In genomic region chr10:132455441-132455971, GRCh38 we compare ENCODE assay signal across 23 cellular contexts. TPM values are rescaled to one million over a fixed set of nuclear protein-coding genes. Genes with fewer than 3 reads are reported as not detected.
DNase-seq lines count a peak whose midpoint lies in the region; ATAC-seq, FAIRE-seq and TF ChIP-seq lines count a peak whose summit lies in the region.
"Had no signal": no experiment of that assay in that cellular context is flagged by ENCODE, and none has a peak within 500 bp of the region (broad histone marks: within the 10 kb centered on the region; RNA-seq: fewer than 3 reads in every experiment).

No MANE protein-coding gene starts in this region.

- peak overlapping the region; percentile 82 for H3K14ac ChIP-seq in neuronal stem cell (ENCODE audit: low read length)

- H2BK5ac ChIP-seq in neuronal stem cell (ENCODE audit: low read length): no peak overlapping the region

- H4K91ac ChIP-seq in neuronal stem cell (ENCODE audit: low read depth, low read length, poor library complexity): no peak overlapping the region

- H3K4me1 ChIP-seq in right cardiac atrium (ENCODE audit: control insufficient read depth, insufficient read depth, low read length): no peaks in the 10 kb centered on the region
- peaks cover 0 to 24% of the 10 kb centered on the region in 2 donors for H3K4me1 ChIP-seq in right atrium auricular region
- peaks cover 8 to 17% of the 10 kb centered on the region in 2 donors for H3K4me1 ChIP-seq in kidney (ENCODE audit: control insufficient read depth in 1 of 2, insufficient read depth in 1 of 2, low read depth in 1 of 2, low read length in 2 of 2)
- peaks cover 7 to 8% of the 10 kb centered on the region in 2 donors for H3K4me1 ChIP-seq in neuronal stem cell (ENCODE audit: control insufficient read depth in 2 of 2, insufficient read depth in 1 of 2, low read depth in 1 of 2, low read length in 2 of 2)

- peak overlapping the region; percentile 57 for H3K18ac ChIP-seq in neuronal stem cell (ENCODE audit: low read length)

- H3K4me3 ChIP-seq in right cardiac atrium (ENCODE audit: low read length): no peak overlapping the region
- H3K4me3 ChIP-seq in right atrium auricular region: no peak overlapping the region
- H3K4me3 ChIP-seq in kidney (ENCODE audit: low read length in 2 of 2): no peak overlapping the region
- H3K4me3 ChIP-seq in neuronal stem cell (ENCODE audit: low read length in 2 of 2): no peak overlapping the region
- H3K4me3 ChIP-seq: BLaER1, GM23248, PC-9 had no signal

- TF ChIP-seq CTCF in right atrium auricular region (IDR thresholded peaks at IDR 0.05): no peak
- no peak for TF ChIP-seq CTCF in kidney (IDR thresholded peaks at IDR 0.05; ENCODE audit: borderline replicate concordance, extremely low read depth, insufficient read depth)
- no peak for TF ChIP-seq CTCF in GM13977 (IDR thresholded peaks at IDR 0.05; ENCODE audit: extremely low read depth, insufficient read depth, missing control alignments)

- H2AFZ ChIP-seq in neuronal stem cell (ENCODE audit: low read length): no peak overlapping the region
- H2AFZ ChIP-seq: GM23248, PC-9 had no signal

- no peaks in the 10 kb centered on the region for H3K27me3 ChIP-seq in right cardiac atrium (ENCODE audit: control insufficient read depth, insufficient read depth)
- H3K27me3 ChIP-seq in right atrium auricular region: no peaks in the 10 kb centered on the region
- H3K27me3 ChIP-seq in neuronal stem cell (ENCODE audit: control insufficient read depth in 3 of 3, insufficient read depth in 3 of 3, low read depth in 1 of 3, low read length in 3 of 3): peaks cover 0 to 50% (median 6%) of the 10 kb centered on the region in 3 experiments

- no peaks in the 10 kb centered on the region for H3K36me3 ChIP-seq in right atrium auricular region
- no peaks in the 10 kb centered on the region for H3K36me3 ChIP-seq in kidney (ENCODE audit: control insufficient read depth in 1 of 2, insufficient read depth in 2 of 2, low read length in 2 of 2)
- H3K36me3 ChIP-seq in neuronal stem cell (replicated peaks in 1 of 2; ENCODE audit: control insufficient read depth in 2 of 2, insufficient read depth in 2 of 2, low read length in 2 of 2): no peaks in the 10 kb centered on the region
- H3K36me3 ChIP-seq: BLaER1 had no signal

- no peak for FAIRE-seq in kidney (lab: Jason Lieb, UNC)
- FAIRE-seq: GM18507 had no signal

- no peak overlapping the region for H2BK120ac ChIP-seq in neuronal stem cell (ENCODE audit: low read depth, low read length)

- no peak overlapping the region for H3K27ac Mint-ChIP-seq in activated T-helper 2 cell treated with anti-CD3 and anti-CD28 coated beads, Interferon-gamma antibody, Interleukin-2, Interleukin-4, amounts not matched to agents 10 μg/mL and 5 μg/mL and 100 μg/mL, durations not matched to agents 14 hours and 24 hours and 36 hours
- H3K27ac Mint-ChIP-seq: CD4-positive, CD25-positive, alpha-beta regulatory T cell; H9 had no signal

- peaks cover 4% of the 10 kb centered on the region for H3K79me1 ChIP-seq in neuronal stem cell (ENCODE audit: low read depth, low read length)

- no peaks in the 10 kb centered on the region for H3K9me3 Mint-ChIP-seq in activated T-helper 2 cell treated with anti-CD3 and anti-CD28 coated beads, Interferon-gamma antibody, Interleukin-2, Interleukin-4, amounts not matched to agents 10 μg/mL and 5 μg/mL and 100 μg/mL, durations not matched to agents 14 hours and 24 hours and 36 hours
- H3K9me3 Mint-ChIP-seq: CD4-positive, CD25-positive, alpha-beta regulatory T cell; H9; IgD-negative memory B cell had no signal

- H2BK15ac ChIP-seq in neuronal stem cell (ENCODE audit: low read length): peak overlapping the region; percentile 43

- no peak overlapping the region for H3K4me3 Mint-ChIP-seq in activated T-helper 2 cell treated with anti-CD3 and anti-CD28 coated beads, Interferon-gamma antibody, Interleukin-2, Interleukin-4, amounts not matched to agents 10 μg/mL and 5 μg/mL and 100 μg/mL, durations not matched to agents 14 hours and 24 hours and 36 hours (ENCODE audit: low read depth)
- H3K4me3 Mint-ChIP-seq: CD4-positive, CD25-positive, alpha-beta regulatory T cell; H9; IgD-negative memory B cell had no signal

- ATAC-seq in right cardiac atrium (no peak), HG03378 (IDR thresholded peaks at IDR 0.05; ENCODE audit: unreplicated experiment) (no peak)

- intact Hi-C loops in right cardiac atrium (cut with DNase I): loop anchor here in 2 of 4 donors (5.0 kb wide), 4 partner anchors 63 to 182 kb away; partner anchors contain the start of gene INPP5A (in 1 of the 2)
- intact Hi-C loops in kidney (cut with DNase I): loop anchor here (5.0 kb wide), 1 partner anchor 73 kb away; no protein-coding TSS in a partner anchor
- intact Hi-C loops in activated T-helper 2 cell treated with anti-CD3 and anti-CD28 coated beads, Interferon-gamma antibody, Interleukin-2, Interleukin-4, amounts not matched to agents 10 μg/mL and 5 μg/mL and 100 μg/mL, durations not matched to agents 14 hours and 24 hours and 36 hours (cut with micrococcal nuclease): no loop called here

- H3K27me3 Mint-ChIP-seq in activated T-helper 2 cell treated with anti-CD3 and anti-CD28 coated beads, Interferon-gamma antibody, Interleukin-2, Interleukin-4, amounts not matched to agents 10 μg/mL and 5 μg/mL and 100 μg/mL, durations not matched to agents 14 hours and 24 hours and 36 hours (ENCODE audit: low read depth): peaks cover 2% of the 10 kb centered on the region

- H4K8ac ChIP-seq in neuronal stem cell (ENCODE audit: low read depth, low read length): peak overlapping the region; percentile 17

- in situ Hi-C loops in GM13977 (cut with MboI; ENCODE audit: low pct_unique_long_range_greater_than_20kb, low sequenced_read_pairs, unreplicated experiment): loop anchor here (10.0 kb wide), 1 partner anchor 189 kb away; no protein-coding TSS in a partner anchor

- no peak overlapping the region for H3K9ac ChIP-seq in kidney (ENCODE audit: low read length in 2 of 2)
- no peak overlapping the region for H3K9ac ChIP-seq in neuronal stem cell (ENCODE audit: low read depth, low read length, poor library complexity)
- H3K9ac ChIP-seq: BLaER1, GM23248, KMS-11 had no signal

- H3K4ac ChIP-seq in neuronal stem cell (ENCODE audit: low read length): no peak overlapping the region

- WGBS in right cardiac atrium: 85% methylated on average over 19 of the region's 19 CpGs
- no CpG with 5 or more reads among the region's 19 CpGs for WGBS in neuronal stem cell (ENCODE audit: extremely low coverage in 2 of 2, insufficient read length in 2 of 2, insufficient replicate concordance in 1 of 2), 2 donors

- peak overlapping the region; percentile 43 for H3K23ac ChIP-seq in neuronal stem cell (ENCODE audit: low read depth, low read length, poor library complexity)

- DNase-seq in right cardiac atrium (peak in 2 of 3 donors; percentile 37 to 59), right atrium auricular region (ENCODE audit: low spot score) (no peak), kidney (peak; percentile 71), neuronal stem cell (ENCODE audit: low spot score) (no peak), GM13977 (ENCODE audit: low spot score) (no peak)
- DNase-seq in activated T-helper 2 cell treated with anti-CD3 and anti-CD28 coated beads, Interferon-gamma antibody, Interleukin-2, Interleukin-4, amounts not matched to agents 10 μg/mL and 5 μg/mL and 100 μg/mL, durations not matched to agents 14 hours and 24 hours and 36 hours (ENCODE audit: low spot score): no peak
- DNase-seq: CD4-positive, CD25-positive, alpha-beta regulatory T cell; DMS153; DND-41; GM23248; H9; MM.1S; NCI-H2029; NCI-H446 treated with DMSO at 0.1 percent for 48 hours; NCI-H526 treated with DMSO at 0.1 percent for 48 hours; PC-9; RPMI8226; SHP77 had no signal

- H3K4me2 ChIP-seq in neuronal stem cell (ENCODE audit: insufficient read depth, low read length, poor library complexity, severe bottlenecking): no peak overlapping the region
- H3K4me2 ChIP-seq: KMS-11, PC-9 had no signal

- H3K9me3 ChIP-seq in right cardiac atrium (ENCODE audit: control insufficient read depth, low read length) (no peaks in the 10 kb centered on the region), right atrium auricular region (no peaks in the 10 kb centered on the region), kidney (ENCODE audit: control insufficient read depth in 1 of 2, low read length in 2 of 2) (no peaks in the 10 kb centered on the region), neuronal stem cell (replicated peaks in 1 of 2; ENCODE audit: control insufficient read depth in 2 of 2, insufficient read depth in 1 of 2, low read depth in 1 of 2, low read length in 2 of 2) (no peaks in the 10 kb centered on the region)
- H3K9me3 ChIP-seq: BLaER1 had no signal

- no peaks in the 10 kb centered on the region for H3K36me3 Mint-ChIP-seq in activated T-helper 2 cell treated with anti-CD3 and anti-CD28 coated beads, Interferon-gamma antibody, Interleukin-2, Interleukin-4, amounts not matched to agents 10 μg/mL and 5 μg/mL and 100 μg/mL, durations not matched to agents 14 hours and 24 hours and 36 hours (ENCODE audit: low read depth)
- H3K36me3 Mint-ChIP-seq: CD4-positive, CD25-positive, alpha-beta regulatory T cell; IgD-negative memory B cell had no signal

- H3K4me1 Mint-ChIP-seq in activated T-helper 2 cell treated with anti-CD3 and anti-CD28 coated beads, Interferon-gamma antibody, Interleukin-2, Interleukin-4, amounts not matched to agents 10 μg/mL and 5 μg/mL and 100 μg/mL, durations not matched to agents 14 hours and 24 hours and 36 hours (ENCODE audit: low read depth): peaks cover 2% of the 10 kb centered on the region

- H2BK12ac ChIP-seq in neuronal stem cell (ENCODE audit: low read length): no peak overlapping the region

- H2AK5ac ChIP-seq in neuronal stem cell (ENCODE audit: low read depth, low read length): peak overlapping the region; percentile 94

- H3K27ac ChIP-seq in right cardiac atrium (ENCODE audit: low read length) (no peak overlapping the region), right atrium auricular region (no peak overlapping the region), kidney (ENCODE audit: low read depth in 2 of 2, low read length in 2 of 2) (no peak overlapping the region), neuronal stem cell (replicated peaks; ENCODE audit: low read length) (no peak overlapping the region)
- H3K27ac ChIP-seq: BLaER1, GM23248, KMS-11, PC-9 had no signal

RNA-seq across cellular contexts. Expression of gene PWWP2B, which starts 58.5 kb away (rescaled TPM):
- 10 to 100 TPM in 2 of 4 donors, 1 to 10 TPM in 2; 7.0 to 10.6 (median 9.6) TPM for total RNA-seq in right cardiac atrium
- 9.1 TPM for polyA plus RNA-seq in right cardiac atrium
- 1 to 10 TPM; 7.7 to 8.1 TPM for total RNA-seq in right atrium auricular region
- total RNA-seq in kidney: 24.3 TPM
- polyA plus RNA-seq in kidney (ENCODE audit: insufficient read depth, low read depth, low replicate concordance): 12.9 TPM
- polyA plus RNA-seq in neuronal stem cell (2013, experiment 1 of 2): 2.1 TPM
- 2.0 TPM for polyA plus RNA-seq in neuronal stem cell (2013, experiment 2 of 2)
- 3.8 TPM in 2 replicates for total RNA-seq in activated T-helper 2 cell treated with anti-CD3 and anti-CD28 coated beads, Interferon-gamma antibody, Interleukin-2, Interleukin-4, amounts not matched to agents 10 μg/mL and 5 μg/mL and 100 μg/mL, durations not matched to agents 14 hours and 24 hours and 36 hours

Comparison
In these comparisons a context has a peak if more than half of its experiments do, and no peak if none do; other contexts are left out.
1. DNase-seq: peak in right cardiac atrium (2 of 3) and kidney (single experiment); none in right atrium auricular region (single experiment), neuronal stem cell (single experiment), GM13977 (single experiment) and activated T-helper 2 cell treated with anti-CD3 and anti-CD28 coated beads, Interferon-gamma antibody, Interleukin-2, Interleukin-4, amounts not matched to agents 10 μg/mL and 5 μg/mL and 100 μg/mL, durations not matched to agents 14 hours and 24 hours and 36 hours (single experiment).